22 cellular contexts compared by ENCODE assay signal in genomic region chr6:128713461-128713860, GRCh38.
A peak's percentile ranks its signal among the peaks of the same experiment; 100 is the strongest.
DNase-seq lines count a peak whose midpoint lies in the region; ATAC-seq and TF ChIP-seq lines count a peak whose summit lies in the region.
"Had no signal": no experiment of that assay in that cellular context is flagged by ENCODE, and none has a peak within 500 bp of the region (broad histone marks: within the 10 kb centered on the region; RNA-seq: fewer than 3 reads in every experiment).

No MANE protein-coding gene starts in this region.

- H3K9me2 ChIP-seq in SK-N-SH, result no peaks in the 10 kb centered on the region

- no peak for TF ChIP-seq CTCF in SK-N-SH (IDR thresholded peaks at IDR 0.05)
- TF ChIP-seq CTCF in fibroblast of the aortic adventitia (IDR thresholded peaks at IDR 0.05; ENCODE audit: insufficient read depth, low read length), result no peak

- no peak overlapping the region for H2AFZ ChIP-seq in SK-N-SH (ENCODE audit: low read depth)

- H3K4me3 ChIP-seq in SK-N-SH (ENCODE audit: low read depth in 2 of 2, low read length in 1 of 2), result no peak overlapping the region
- no peak overlapping the region for H3K4me3 ChIP-seq in fibroblast of the aortic adventitia (ENCODE audit: low read depth, low read length)
- no peak overlapping the region for H3K4me3 ChIP-seq in skeletal muscle cell (ENCODE audit: low read depth, low read length)
- H3K4me3 ChIP-seq: coronary artery, gastroesophageal sphincter, thoracic aorta had no signal

- intact Hi-C loops in Right ventricle myocardium superior (cut with DNase I), result no loop called here

- peak in 1 of 2 experiments; percentile 43; a peak in 1 of 4 replicates for TF ChIP-seq EP300 in SK-N-SH (IDR thresholded peaks at IDR 0.05; ENCODE audit: borderline replicate concordance in 1 of 2, low read depth in 1 of 2, low read length in 1 of 2)

- H3K36me3 ChIP-seq in SK-N-SH (replicated peaks in 1 of 2; ENCODE audit: control insufficient read depth in 1 of 2, insufficient read depth in 2 of 2, low read length in 1 of 2), result no peaks in the 10 kb centered on the region
- H3K36me3 ChIP-seq: gastroesophageal sphincter, thoracic aorta had no signal

- no peak for TF ChIP-seq RAD21 in SK-N-SH (IDR thresholded peaks at IDR 0.05; ENCODE audit: low read length)

- DNase-seq in EH (ENCODE audit: low read depth) (peak; percentile 74), SK-N-SH (peak; percentile 1), fibroblast of the aortic adventitia (ENCODE audit: low read depth) (peak; percentile 31), skeletal muscle cell (ENCODE audit: low read depth) (peak; percentile 18), Right ventricle myocardium superior (no peak)
- DNase-seq in activated CD4-positive, CD25-positive, alpha-beta regulatory T cell (lab: John Stamatoyannopoulos, UW), result no peak
- DNase-seq in effector CD4-positive, alpha-beta T cell, result no peak
- DNase-seq: activated CD4-positive, alpha-beta T cell treated with anti-CD3 and anti-CD28 coated beads, Interleukin-2, amount 10 ng/mL, durations not matched to agents 7 days and 5 days; activated naive CD8-positive, alpha-beta T cell treated with anti-CD3 and anti-CD28 coated beads for 36 hours; AML-193; MM.1S; NCI-H1436 treated with DMSO at 0.1 percent for 48 hours; NCI-H526 treated with DMSO at 0.1 percent for 48 hours; stimulated activated CD4-positive, alpha-beta T cell treated with anti-CD3 and anti-CD28 coated beads, Interleukin-2, amount 100 ng/mL, for 24 hours; stimulated activated naive CD4-positive, alpha-beta T cell had no signal

- no peak overlapping the region for H3K9ac ChIP-seq in SK-N-SH

- H3K9me3 ChIP-seq in SK-N-SH, result no peaks in the 10 kb centered on the region
- H3K9me3 ChIP-seq: gastroesophageal sphincter, thoracic aorta had no signal

- WGBS in SK-N-SH (ENCODE audit: low lambda C conversion rate), result 9% methylated on average over 2 of the region's 2 CpGs

- H3K4me2 ChIP-seq in SK-N-SH, result no peak overlapping the region

- no peaks in the 10 kb centered on the region for H4K20me1 ChIP-seq in SK-N-SH (ENCODE audit: insufficient read depth)

- H3F3A ChIP-seq in SK-N-SH (replicated peaks; ENCODE audit: insufficient read depth), result peaks cover 28% of the 10 kb centered on the region

- H3K27me3 ChIP-seq in SK-N-SH (ENCODE audit: insufficient read depth), result no peaks in the 10 kb centered on the region
- H3K27me3 ChIP-seq: gastroesophageal sphincter had no signal

- CTCF ChIA-PET in SK-N-SH (lab: Yijun Ruan, JAX), result interaction anchor here (0.8 to 1.1 kb wide), 2 partner anchors 8 to 11 kb away, joined by 3 read pairs; no protein-coding TSS in a partner anchor

- ATAC-seq in Right ventricle myocardium superior (ENCODE audit: poor library complexity) (no peak), GM18502 (IDR thresholded peaks at IDR 0.05; ENCODE audit: poor library complexity, unreplicated experiment) (no peak)
- ATAC-seq: activated T-helper 17 cell treated with anti-CD3 and anti-CD28 coated beads, Interleukin-2, amount 50 U/mL, for 72 hours; gastroesophageal sphincter; natural killer cell treated with Interleukin-12 subunit alpha and Interleukin-12 subunit beta and Interleukin-15 and Interleukin-18, amount 100 ng/mL, for 72 hours; Right ventricle myocardium inferior had no signal

- peak overlapping the region; percentile 58 to 73; a peak in 2 of 4 replicates for H3K27ac ChIP-seq in SK-N-SH (ENCODE audit: low read depth in 2 of 2, low read length in 1 of 2)
- H3K27ac ChIP-seq: coronary artery, gastroesophageal sphincter, thoracic aorta had no signal

- no peaks in the 10 kb centered on the region for H3K79me2 ChIP-seq in SK-N-SH (ENCODE audit: insufficient read depth)

- peaks cover 0 to 14% of the 10 kb centered on the region in 2 experiments; a peak in 3 of 4 replicates for H3K4me1 ChIP-seq in SK-N-SH (ENCODE audit: control insufficient read depth in 1 of 2, insufficient read depth in 2 of 2, low read depth in 1 of 2, low read length in 1 of 2)
- H3K4me1 ChIP-seq: gastroesophageal sphincter had no signal

- POLR2A ChIA-PET in SK-N-SH (lab: Yijun Ruan, JAX), result no interaction called here

TF ChIP-seq in SK-N-SH, 30 proteins besides CTCF, POLR2A, EP300 and RAD21 (continues in another document):
- TF ChIP-seq YY1 (IDR thresholded peaks at IDR 0.05; ENCODE audit: low read depth) (no peak), NFIC (IDR thresholded peaks at IDR 0.05; ENCODE audit: borderline replicate concordance) (no peak), RXRA (IDR thresholded peaks at IDR 0.05; ENCODE audit: borderline replicate concordance, low read depth) (no peak), TCF12 (IDR thresholded peaks at IDR 0.05) (peak; percentile 84), GABPA (IDR thresholded peaks at IDR 0.05; ENCODE audit: low read depth) (no peak), RCOR1 (IDR thresholded peaks at IDR 0.05; ENCODE audit: low read length) (no peak), RFX5 (IDR thresholded peaks at IDR 0.05; ENCODE audit: low read length) (no peak), GATA2 (CRISPR knock-in tag; IDR thresholded peaks at IDR 0.05) (no peak), JUND (IDR thresholded peaks at IDR 0.05) (peak; percentile 63), MXI1 (IDR thresholded peaks at IDR 0.05; ENCODE audit: low read depth, low read length) (no peak), ELF1 (IDR thresholded peaks at IDR 0.05) (no peak), IRF3 (IDR thresholded peaks at IDR 0.05; ENCODE audit: low read depth, low read length) (no peak), CHD2 (IDR thresholded peaks at IDR 0.05; ENCODE audit: low read length, partially characterized antibody) (no peak), PBX3 (IDR thresholded peaks at IDR 0.05) (peak; percentile 48; the same call in 1 of the 2 replicates), TAF1 (IDR thresholded peaks at IDR 0.05; ENCODE audit: borderline replicate concordance, low read depth, low read length) (no peak), EZH2phosphoT487 (IDR thresholded peaks at IDR 0.05; ENCODE audit: borderline replicate concordance, low read depth) (no peak), POLR2AphosphoS5 (IDR thresholded peaks at IDR 0.05; ENCODE audit: low read depth, low read length) (no peak), SIN3A (IDR thresholded peaks at IDR 0.05; ENCODE audit: borderline replicate concordance, low read depth, low read length) (no peak), FOXM1 (IDR thresholded peaks at IDR 0.05; ENCODE audit: low read depth) (no peak), REST (IDR thresholded peaks at IDR 0.05; ENCODE audit: low read depth, low read length) (no peak), NRF1 (IDR thresholded peaks at IDR 0.05; ENCODE audit: low read depth, low read length) (no peak), MAX (IDR thresholded peaks at IDR 0.05; ENCODE audit: low read depth) (no peak), FOSL2 (IDR thresholded peaks at IDR 0.05; ENCODE audit: borderline replicate concordance, low read depth) (peak; percentile 62; the same call in 1 of the 2 replicates)

Comparison
In these comparisons a context has a peak if more than half of its experiments do, and no peak if none do; other contexts are left out.
1. DNase-seq: peak in EH (single experiment), SK-N-SH (single experiment), fibroblast of the aortic adventitia (single experiment) and skeletal muscle cell (single experiment); none in Right ventricle myocardium superior (single experiment), activated CD4-positive, CD25-positive, alpha-beta regulatory T cell (0 of 4) and effector CD4-positive, alpha-beta T cell (single experiment).